17 cellular contexts compared by ENCODE assay signal in genomic region chr16:50114357-50115129, GRCh38. TPM values are rescaled to one million over a fixed set of nuclear protein-coding genes. Genes with fewer than 3 reads are reported as not detected.
DNase-seq lines count a peak whose midpoint lies in the region; ATAC-seq lines count a peak whose summit lies in the region.
"Had no signal": no experiment of that assay in that cellular context is flagged by ENCODE, and none has a peak within 500 bp of the region (broad histone marks: within the 10 kb centered on the region; RNA-seq: fewer than 3 reads in every experiment).

No MANE protein-coding gene starts in this region.

- peak overlapping the region; percentile 7 for H3K27ac ChIP-seq in epithelial cell of prostate
- H3K27ac ChIP-seq in trophoblast cell (ENCODE audit: low read depth, low read length) = no peak overlapping the region
- H3K27ac ChIP-seq: cardiac muscle cell, esophagus muscularis mucosa, parathyroid adenoma, vagina had no signal

- DNase-seq in H7 (peak; percentile 14), NCI-H82 (lab: John Stamatoyannopoulos, UW) (peak; percentile 76), epithelial cell of prostate (ENCODE audit: low read depth, low spot score) (no peak), trophoblast cell (peak; percentile 96 to 97), NCI-H146 treated with DMSO at 0.1 percent for 48 hours (lab: John Stamatoyannopoulos, UW; ENCODE audit: unreplicated experiment) (no peak)
- DNase-seq in natural killer cell treated with Interleukin-12 subunit alpha and Interleukin-12 subunit beta and Interleukin-15 and Interleukin-18, amount 100 ng/mL, for 72 hours (ENCODE audit: low spot score) = no peak
- no peak for DNase-seq in activated effector memory CD4-positive, alpha-beta T cell treated with anti-CD3 and anti-CD28 coated beads, Interleukin-2, amount 50 U/mL, for 16 hours
- DNase-seq: Calu3; GDM1; NCI-H1105; NCI-H524 treated with DMSO at 0.1 percent for 48 hours; stimulated activated CD4-positive, alpha-beta T cell treated with anti-CD3 and anti-CD28 coated beads, Interleukin-2, amount 100 ng/mL, for 48 hours had no signal

- no peak overlapping the region for H2BK5ac ChIP-seq in trophoblast cell (ENCODE audit: low read depth, low read length, poor library complexity)

- H3K79me1 ChIP-seq in trophoblast cell (ENCODE audit: low read length) = no peaks in the 10 kb centered on the region

- H3K36me3 ChIP-seq in H7 (replicated peaks; ENCODE audit: control insufficient read depth, insufficient read depth, low read length) (no peaks in the 10 kb centered on the region), trophoblast cell (ENCODE audit: control insufficient read depth in 1 of 2, insufficient read depth in 2 of 2, low read length in 2 of 2) (no peaks in the 10 kb centered on the region)
- H3K36me3 ChIP-seq: cardiac muscle cell, esophagus muscularis mucosa, vagina had no signal

- H4K12ac ChIP-seq in trophoblast cell (ENCODE audit: low read depth, low read length) = no peak overlapping the region

- H3K4me1 Mint-ChIP-seq in natural killer cell treated with Interleukin-12 subunit alpha and Interleukin-12 subunit beta and Interleukin-15 and Interleukin-18, amount 100 ng/mL, for 72 hours (ENCODE audit: low read depth in 2 of 2) = no peaks in the 10 kb centered on the region
- H3K4me1 Mint-ChIP-seq: B cell had no signal

- no peak overlapping the region for H4K8ac ChIP-seq in trophoblast cell (ENCODE audit: low read depth, low read length)

- no peak overlapping the region for H2BK120ac ChIP-seq in trophoblast cell (ENCODE audit: insufficient read depth, low read length, poor library complexity)

- no peak overlapping the region for H3K4me3 ChIP-seq in H7 (ENCODE audit: insufficient read depth, low read depth, low read length)
- no peak overlapping the region for H3K4me3 ChIP-seq in trophoblast cell (ENCODE audit: low read depth, low read length)
- H3K4me3 ChIP-seq: cardiac muscle cell, esophagus muscularis mucosa, vagina had no signal

- H3K27ac Mint-ChIP-seq in natural killer cell treated with Interleukin-12 subunit alpha and Interleukin-12 subunit beta and Interleukin-15 and Interleukin-18, amount 100 ng/mL, for 72 hours = no peak overlapping the region
- H3K27ac Mint-ChIP-seq: B cell had no signal

- no peaks in the 10 kb centered on the region for H3K36me3 Mint-ChIP-seq in natural killer cell treated with Interleukin-12 subunit alpha and Interleukin-12 subunit beta and Interleukin-15 and Interleukin-18, amount 100 ng/mL, for 72 hours

- no peak overlapping the region for H2AFZ ChIP-seq in trophoblast cell (ENCODE audit: insufficient read depth, low read length, poor library complexity)
- H2AFZ ChIP-seq: parathyroid adenoma had no signal

- no peak for ATAC-seq in natural killer cell treated with Interleukin-12 subunit alpha and Interleukin-12 subunit beta and Interleukin-15 and Interleukin-18, amount 100 ng/mL, for 72 hours

- H3K4me1 ChIP-seq in trophoblast cell (ENCODE audit: control insufficient read depth in 1 of 2, insufficient read depth in 2 of 2, low read length in 2 of 2) = peaks cover 0 to 6% of the 10 kb centered on the region in 2 experiments
- H3K4me1 ChIP-seq: esophagus muscularis mucosa, parathyroid adenoma, vagina had no signal

- no peak overlapping the region for H3K14ac ChIP-seq in trophoblast cell (ENCODE audit: low read length)

- no peak overlapping the region for H3K9ac ChIP-seq in trophoblast cell (ENCODE audit: low read length)
- H3K9ac ChIP-seq: parathyroid adenoma had no signal

- no peak overlapping the region for H3K4ac ChIP-seq in trophoblast cell (ENCODE audit: low read depth, low read length)

- H2AK5ac ChIP-seq in trophoblast cell (ENCODE audit: low read length) = no peak overlapping the region

- H3K27me3 Mint-ChIP-seq in natural killer cell treated with Interleukin-12 subunit alpha and Interleukin-12 subunit beta and Interleukin-15 and Interleukin-18, amount 100 ng/mL, for 72 hours = peaks cover 0 to 13% of the 10 kb centered on the region in 2 donors

- H3K9me3 Mint-ChIP-seq in natural killer cell treated with Interleukin-12 subunit alpha and Interleukin-12 subunit beta and Interleukin-15 and Interleukin-18, amount 100 ng/mL, for 72 hours = no peaks in the 10 kb centered on the region

- WGBS in trophoblast cell (ENCODE audit: extremely low coverage, insufficient coverage, insufficient read length) = no CpG with 5 or more reads among the region's 8 CpGs

- H3K23ac ChIP-seq in trophoblast cell (ENCODE audit: low read length) = no peak overlapping the region

- H3K4me3 Mint-ChIP-seq in natural killer cell treated with Interleukin-12 subunit alpha and Interleukin-12 subunit beta and Interleukin-15 and Interleukin-18, amount 100 ng/mL, for 72 hours = no peak overlapping the region
- H3K4me3 Mint-ChIP-seq: B cell had no signal

- no peaks in the 10 kb centered on the region for H3K27me3 ChIP-seq in H7 (ENCODE audit: control insufficient read depth, insufficient read depth, low read length)
- no peaks in the 10 kb centered on the region for H3K27me3 ChIP-seq in trophoblast cell (ENCODE audit: insufficient read depth, low read length)
- H3K27me3 ChIP-seq: cardiac muscle cell, esophagus muscularis mucosa, vagina had no signal

- H3K18ac ChIP-seq in trophoblast cell (ENCODE audit: low read length) = no peak overlapping the region

- H3K4me2 ChIP-seq in trophoblast cell (ENCODE audit: low read length) = no peak overlapping the region

- no peak overlapping the region for H2BK12ac ChIP-seq in trophoblast cell (ENCODE audit: low read length)

- no peaks in the 10 kb centered on the region for H3K79me2 ChIP-seq in trophoblast cell (ENCODE audit: control insufficient read depth, insufficient read depth, low read length, poor library complexity)
- H3K79me2 ChIP-seq: parathyroid adenoma had no signal

- no peak overlapping the region for H4K91ac ChIP-seq in trophoblast cell (ENCODE audit: low read depth, low read length)

- no peaks in the 10 kb centered on the region for H3K9me3 ChIP-seq in trophoblast cell (ENCODE audit: insufficient read depth, low read depth, low read length)
- H3K9me3 ChIP-seq: esophagus muscularis mucosa, vagina had no signal

RNA-seq across cellular contexts. Expression of gene TENT4B, which starts 38.6 kb away (rescaled TPM):
- total RNA-seq in H7 (2014; rRNA removed; shearing (Covaris generic)) = 9.7 and 14.6 TPM in 2 replicates
- polyA plus RNA-seq in trophoblast cell (2013) = 13.0 and 13.3 TPM in 2 replicates
- total RNA-seq in natural killer cell treated with Interleukin-12 subunit alpha and Interleukin-12 subunit beta and Interleukin-15 and Interleukin-18, amount 100 ng/mL, for 72 hours = 10 to 100 TPM; 13.1 to 17.5 TPM

RNA-seq across cellular contexts. Expression of gene HEATR3, which starts 48.8 kb away (rescaled TPM):
- total RNA-seq in H7 (2014; rRNA removed; shearing (Covaris generic)) = 23.9 and 24.5 TPM in 2 replicates
- 9.9 and 12.6 TPM in 2 replicates for polyA plus RNA-seq in trophoblast cell (2013)
- total RNA-seq in natural killer cell treated with Interleukin-12 subunit alpha and Interleukin-12 subunit beta and Interleukin-15 and Interleukin-18, amount 100 ng/mL, for 72 hours = 10 to 100 TPM; 25.4 to 46.6 TPM

Comparison
In these comparisons a context has a peak if more than half of its experiments do, and no peak if none do; other contexts are left out.
1. DNase-seq: peak in H7 (single experiment), NCI-H82 (single experiment) and trophoblast cell (2 of 2); none in epithelial cell of prostate (single experiment), natural killer cell treated with Interleukin-12 subunit alpha and Interleukin-12 subunit beta and Interleukin-15 and Interleukin-18, amount 100 ng/mL, for 72 hours (single experiment), activated effector memory CD4-positive, alpha-beta T cell treated with anti-CD3 and anti-CD28 coated beads, Interleukin-2, amount 50 U/mL, for 16 hours (single experiment) and NCI-H146 treated with DMSO at 0.1 percent for 48 hours (single experiment).